In genomic region chr6:42260972-42261371, GRCh38 we compare ENCODE assay signal across 8 cellular contexts. TPM values are rescaled to one million over a fixed set of nuclear protein-coding genes. Genes with fewer than 3 reads are reported as not detected.
A peak's percentile ranks its signal among the peaks of the same experiment; 100 is the strongest.
DNase-seq lines count a peak whose midpoint lies in the region; ATAC-seq and TF ChIP-seq lines count a peak whose summit lies in the region.

No MANE protein-coding gene starts in this region.

- H3K4me3 Mint-ChIP-seq in MCF 10A (ENCODE audit: unreplicated experiment) (no peak overlapping the region), endothelial cell (ENCODE audit: unreplicated experiment) (no peak overlapping the region)
- H3K4me3 Mint-ChIP-seq in activated CD4-positive, alpha-beta T cell treated with anti-CD3 and anti-CD28 coated beads for 36 hours = no peak overlapping the region

- no peaks in the 10 kb centered on the region for H4K20me1 ChIP-seq in mammary epithelial cell (ENCODE audit: insufficient read depth, low read length)

- H3K9ac ChIP-seq in mammary epithelial cell (ENCODE audit: insufficient read depth, low read length) (no peak overlapping the region), neuronal stem cell (ENCODE audit: low read depth, low read length, poor library complexity) (no peak overlapping the region)

- no peak overlapping the region for H3K4ac ChIP-seq in neuronal stem cell (ENCODE audit: low read length)

- H3K4me1 Mint-ChIP-seq in MCF 10A (ENCODE audit: insufficient read depth, unreplicated experiment) = peaks cover 9% of the 10 kb centered on the region
- no peaks in the 10 kb centered on the region for H3K4me1 Mint-ChIP-seq in activated CD4-positive, alpha-beta T cell treated with anti-CD3 and anti-CD28 coated beads for 36 hours
- H3K4me1 Mint-ChIP-seq in endothelial cell (ENCODE audit: unreplicated experiment) = peaks cover 29% of the 10 kb centered on the region

- H4K91ac ChIP-seq in neuronal stem cell (ENCODE audit: low read depth, low read length, poor library complexity) = no peak overlapping the region

- WGBS in mammary epithelial cell (ENCODE audit: low coverage, missing lambda C conversion rate) = 79% methylated on average over 4 of the region's 11 CpGs
- WGBS in neuronal stem cell (ENCODE audit: extremely low coverage in 2 of 2, insufficient read length in 2 of 2, insufficient replicate concordance in 1 of 2), 2 donors = no CpG with 5 or more reads among the region's 11 CpGs

- H3K27me3 Mint-ChIP-seq in MCF 10A (ENCODE audit: insufficient read depth, unreplicated experiment) (no peaks in the 10 kb centered on the region), endothelial cell (ENCODE audit: unreplicated experiment) (peaks cover 3% of the 10 kb centered on the region)
- no peaks in the 10 kb centered on the region for H3K27me3 Mint-ChIP-seq in activated CD4-positive, alpha-beta T cell treated with anti-CD3 and anti-CD28 coated beads for 36 hours

- in situ Hi-C loops in mammary epithelial cell (cut with MboI; ENCODE audit: low sequenced_read_pairs in 2 of 2) = no loop called here

- TF ChIP-seq CTCF in MCF 10A (IDR thresholded peaks at IDR 0.05; ENCODE audit: unreplicated experiment) (peak; percentile 70), mammary epithelial cell (conservative IDR thresholded peaks at IDR 0.05 in 1 of 2, IDR thresholded peaks at IDR 0.05 in 1 of 2; ENCODE audit: extremely low read depth in 1 of 2, insufficient read depth in 1 of 2, low read depth in 1 of 2, low read length in 2 of 2) (peak in 1 of 2 donors; percentile 58), endothelial cell (IDR thresholded peaks at IDR 0.05; ENCODE audit: unreplicated experiment) (peak; percentile 42)

- H2AFZ ChIP-seq in mammary epithelial cell (ENCODE audit: low read depth, low read length) = no peak overlapping the region
- H2AFZ ChIP-seq in neuronal stem cell (ENCODE audit: low read length) = no peak overlapping the region

- H3K36me3 Mint-ChIP-seq in MCF 10A (ENCODE audit: insufficient read depth, unreplicated experiment) = peaks cover 53% of the 10 kb centered on the region
- peaks cover 19% of the 10 kb centered on the region for H3K36me3 Mint-ChIP-seq in activated CD4-positive, alpha-beta T cell treated with anti-CD3 and anti-CD28 coated beads for 36 hours (ENCODE audit: low read depth)
- peaks cover 7% of the 10 kb centered on the region for H3K36me3 Mint-ChIP-seq in endothelial cell (ENCODE audit: low read depth, unreplicated experiment)

- H3K18ac ChIP-seq in neuronal stem cell (ENCODE audit: low read length) = peak overlapping the region; percentile 5

- peak; percentile 26 for DNase-seq in MCF 10A (ENCODE audit: unreplicated experiment)
- no peak for DNase-seq in mammary epithelial cell
- peak; percentile 65 for DNase-seq in activated CD4-positive, alpha-beta T cell treated with anti-CD3 and anti-CD28 coated beads for 36 hours
- DNase-seq in endothelial cell (ENCODE audit: low spot score) = peak; percentile 61
- DNase-seq in neuronal stem cell (ENCODE audit: low spot score) = peak; percentile 17
- no peak for DNase-seq in cortex of kidney (lab: John Stamatoyannopoulos, UW)

- no peak overlapping the region for H4K8ac ChIP-seq in neuronal stem cell (ENCODE audit: low read depth, low read length)

- H3K14ac ChIP-seq in neuronal stem cell (ENCODE audit: low read length) = no peak overlapping the region

- no peak overlapping the region for H2BK120ac ChIP-seq in neuronal stem cell (ENCODE audit: low read depth, low read length)

- no peak overlapping the region for H3K4me3 ChIP-seq in mammary epithelial cell (replicated peaks in 1 of 3; ENCODE audit: insufficient read depth in 1 of 3, low read depth in 2 of 3, low read length in 3 of 3)
- no peak overlapping the region for H3K4me3 ChIP-seq in neuronal stem cell (ENCODE audit: low read length in 2 of 2)

- peak; percentile 74 for ATAC-seq in activated CD4-positive, alpha-beta T cell treated with anti-CD3 and anti-CD28 coated beads for 36 hours
- ATAC-seq in GM18511 (IDR thresholded peaks at IDR 0.05; ENCODE audit: unreplicated experiment) (no peak), HG02973 (IDR thresholded peaks at IDR 0.05; ENCODE audit: unreplicated experiment) (no peak)

- POLR2A ChIA-PET in MCF 10A (lab: Yijun Ruan, JAX) = interaction anchor here (1.0 kb wide), 1 partner anchor 121 kb away, joined by 3 read pairs; no protein-coding TSS in a partner anchor
- POLR2A ChIA-PET in activated CD4-positive, alpha-beta T cell treated with anti-CD3 and anti-CD28 coated beads for 36 hours (lab: Charles Lee) = no interaction called here

- dilution Hi-C loops in mammary epithelial cell (cut with HindIII; ENCODE audit: low sequenced_read_pairs) = no loop called here

- no peaks in the 10 kb centered on the region for H3K9me3 ChIP-seq in mammary epithelial cell (replicated peaks; ENCODE audit: insufficient read depth, low read length)
- H3K9me3 ChIP-seq in neuronal stem cell (replicated peaks in 1 of 2; ENCODE audit: control insufficient read depth in 2 of 2, insufficient read depth in 1 of 2, low read depth in 1 of 2, low read length in 2 of 2) = no peaks in the 10 kb centered on the region

- H3K4me2 ChIP-seq in mammary epithelial cell (ENCODE audit: insufficient read depth, low read depth, low read length) (no peak overlapping the region), neuronal stem cell (ENCODE audit: insufficient read depth, low read length, poor library complexity, severe bottlenecking) (no peak overlapping the region)

- H3K27me3 ChIP-seq in mammary epithelial cell (ENCODE audit: insufficient read depth, low read length) (no peaks in the 10 kb centered on the region), neuronal stem cell (ENCODE audit: control insufficient read depth in 3 of 3, insufficient read depth in 3 of 3, low read depth in 1 of 3, low read length in 3 of 3) (no peaks in the 10 kb centered on the region)

- no peak overlapping the region for H2BK12ac ChIP-seq in neuronal stem cell (ENCODE audit: low read length)

- no peaks in the 10 kb centered on the region for H3K79me2 ChIP-seq in mammary epithelial cell (ENCODE audit: insufficient read depth, low read length)

- intact Hi-C loops in MCF 10A (cut with micrococcal nuclease) (loop anchor here (1.0 kb wide), 3 partner anchors 190 to 286 kb away; partner anchors contain the start of gene TRERF1), mammary epithelial cell (cut with micrococcal nuclease) (loop anchor here (1.0 to 5.0 kb wide), 4 partner anchors 76 to 286 kb away; partner anchors contain the start of gene TRERF1)
- intact Hi-C loops in activated CD4-positive, alpha-beta T cell treated with anti-CD3 and anti-CD28 coated beads for 36 hours (cut with DNase I, micrococcal nuclease) = loop anchor here (1.0 to 5.0 kb wide), 4 partner anchors 271 to 286 kb away; no protein-coding TSS in a partner anchor

- no peak overlapping the region for H2BK5ac ChIP-seq in neuronal stem cell (ENCODE audit: low read length)

- H3K9me3 Mint-ChIP-seq in MCF 10A (ENCODE audit: unreplicated experiment) (no peaks in the 10 kb centered on the region), endothelial cell (ENCODE audit: unreplicated experiment) (no peaks in the 10 kb centered on the region)
- no peaks in the 10 kb centered on the region for H3K9me3 Mint-ChIP-seq in activated CD4-positive, alpha-beta T cell treated with anti-CD3 and anti-CD28 coated beads for 36 hours (ENCODE audit: low read depth)

- no peaks in the 10 kb centered on the region for H3K79me1 ChIP-seq in neuronal stem cell (ENCODE audit: low read depth, low read length)

- H3K27ac ChIP-seq in mammary epithelial cell (ENCODE audit: insufficient read depth, low read depth, low read length) (no peak overlapping the region), neuronal stem cell (replicated peaks; ENCODE audit: low read length) (no peak overlapping the region)

- H3K4me1 ChIP-seq in mammary epithelial cell (ENCODE audit: insufficient read depth, low read length) (no peaks in the 10 kb centered on the region), neuronal stem cell (ENCODE audit: control insufficient read depth in 2 of 2, insufficient read depth in 1 of 2, low read depth in 1 of 2, low read length in 2 of 2) (peaks cover 0 to 5% of the 10 kb centered on the region in 2 donors)

- CTCF ChIA-PET in MCF 10A (lab: Yijun Ruan, JAX) = interaction anchor here (0.5 to 5.1 kb wide), 6 partner anchors 8 to 287 kb away, joined by 3 to 25 read pairs (median 4); no protein-coding TSS in a partner anchor
- CTCF ChIA-PET in mammary epithelial cell (lab: Charles Lee; ENCODE audit: low non-redundant PET) = interaction anchor here (0.6 to 1.0 kb wide), 2 partner anchors 286 to 287 kb away, joined by 4 to 13 read pairs; no protein-coding TSS in a partner anchor
- CTCF ChIA-PET in activated CD4-positive, alpha-beta T cell treated with anti-CD3 and anti-CD28 coated beads for 36 hours (lab: Charles Lee) = interaction anchor here (0.5 to 7.6 kb wide), 21 partner anchors 9 to 363 kb away, joined by 3 to 101 read pairs (median 4); partner anchors contain the start of gene UBR2

- BruUV-seq in MCF 10A (replicated peaks; lab: Mats Ljungman, UMichigan) (no TSS peak), mammary epithelial cell (replicated peaks; lab: Mats Ljungman, UMichigan) (no TSS peak)

- H3K27ac Mint-ChIP-seq in MCF 10A (ENCODE audit: low read depth, unreplicated experiment) = peak overlapping the region; percentile 70
- peak overlapping the region; percentile 40 for H3K27ac Mint-ChIP-seq in activated CD4-positive, alpha-beta T cell treated with anti-CD3 and anti-CD28 coated beads for 36 hours
- H3K27ac Mint-ChIP-seq in endothelial cell (ENCODE audit: unreplicated experiment) = no peak overlapping the region

- H3K36me3 ChIP-seq in mammary epithelial cell (ENCODE audit: insufficient read depth, low read length) = no peaks in the 10 kb centered on the region
- H3K36me3 ChIP-seq in neuronal stem cell (replicated peaks in 1 of 2; ENCODE audit: control insufficient read depth in 2 of 2, insufficient read depth in 2 of 2, low read length in 2 of 2) = peaks cover 4 to 42% of the 10 kb centered on the region in 2 donors

- peak overlapping the region; percentile 19 for H2BK15ac ChIP-seq in neuronal stem cell (ENCODE audit: low read length)

- H3K23ac ChIP-seq in neuronal stem cell (ENCODE audit: low read depth, low read length, poor library complexity) = no peak overlapping the region

- H2AK5ac ChIP-seq in neuronal stem cell (ENCODE audit: low read depth, low read length) = peak overlapping the region; percentile 76

RNA-seq across cellular contexts. Expression of gene MRPS10, which starts 43.3 kb away (rescaled TPM):
- total RNA-seq in MCF 10A (2022) (62.9 and 67.3 TPM in 2 replicates), mammary epithelial cell (10 to 100 TPM; 41.2 to 50.9 TPM), endothelial cell (ENCODE audit: unreplicated experiment) (21.9 TPM)
- polyA plus RNA-seq in mammary epithelial cell = 51.2 TPM
- 13.8 TPM for polyA minus RNA-seq in mammary epithelial cell
- 10 to 100 TPM; 35.2 to 36.2 TPM for total RNA-seq in activated CD4-positive, alpha-beta T cell treated with anti-CD3 and anti-CD28 coated beads for 36 hours
- polyA plus RNA-seq in neuronal stem cell (2013, experiment 1 of 2) = 29.3 TPM
- polyA plus RNA-seq in neuronal stem cell (2013, experiment 2 of 2) = 29.5 TPM

Comparison
In these comparisons a context has a peak if more than half of its experiments do, and no peak if none do; other contexts are left out.
1. DNase-seq: peak in MCF 10A (single experiment), activated CD4-positive, alpha-beta T cell treated with anti-CD3 and anti-CD28 coated beads for 36 hours (single experiment), endothelial cell (single experiment) and neuronal stem cell (single experiment); none in mammary epithelial cell (single experiment) and cortex of kidney (single experiment).